Comparison of ENCODE assay signal across 23 cellular contexts in genomic region chr17:55318081-55318480, GRCh38. TPM values are rescaled to one million over a fixed set of nuclear protein-coding genes. Genes with fewer than 3 reads are reported as not detected.
"Had no signal": no experiment of that assay in that cellular context is flagged by ENCODE, and none has a peak within 500 bp of the region (broad histone marks: within the 10 kb centered on the region; RNA-seq: fewer than 3 reads in every experiment).

No MANE protein-coding gene starts in this region.

- H3K27me3 ChIP-seq: brain microvascular endothelial cell had no signal

- H3K27me3 Mint-ChIP-seq: activated CD4-positive, alpha-beta memory T cell treated with anti-CD3 and anti-CD28 coated beads, Interleukin-2, amount 10 ng/mL, durations not matched to agents 7 days and 5 days; activated naive CD8-positive, alpha-beta T cell had no signal

- DNase-seq: activated CD4-positive, alpha-beta memory T cell treated with anti-CD3 and anti-CD28 coated beads, Interleukin-2, amount 10 ng/mL, durations not matched to agents 7 days and 5 days; activated CD4-positive, alpha-beta T cell treated with anti-CD3 and anti-CD28 coated beads for 36 hours; activated CD4-positive, alpha-beta T cell treated with anti-CD3 and anti-CD28 coated beads, Interleukin-2, amount 50 U/mL, for 1 hour; activated effector memory CD4-positive, alpha-beta T cell treated with Interleukin-2 at 50 U/mL for 16 hours; activated naive CD4-positive, alpha-beta T cell treated with Interleukin-2 at 50 U/mL for 16 hours; activated T-cell treated with anti-CD3 and anti-CD28 coated beads for 4 hours; amygdala; brain microvascular endothelial cell; caudate nucleus; KG1; NCI-H1092; NCI-H1417; NCI-H1930; NCI-H2171; NCI-H226; NCI-H526; NCI-H774; SIG-M5; T-helper 1 cell; WERI-Rb-1 had no signal

- H3K36me3 Mint-ChIP-seq: activated naive CD8-positive, alpha-beta T cell; IgD-negative memory B cell had no signal

- H3K27ac ChIP-seq: brain microvascular endothelial cell, WERI-Rb-1 had no signal

- ATAC-seq: activated CD4-positive, alpha-beta T cell treated with anti-CD3 and anti-CD28 coated beads for 36 hours had no signal

- H3K4me3 Mint-ChIP-seq: activated CD4-positive, alpha-beta memory T cell treated with anti-CD3 and anti-CD28 coated beads, Interleukin-2, amount 10 ng/mL, durations not matched to agents 7 days and 5 days; activated CD4-positive, alpha-beta T cell treated with anti-CD3 and anti-CD28 coated beads for 36 hours; activated naive CD8-positive, alpha-beta T cell; IgD-negative memory B cell had no signal

- H3K36me3 ChIP-seq: brain microvascular endothelial cell, WERI-Rb-1 had no signal

- FAIRE-seq: astrocyte had no signal

- H3K27ac Mint-ChIP-seq: activated CD4-positive, alpha-beta memory T cell treated with anti-CD3 and anti-CD28 coated beads, Interleukin-2, amount 10 ng/mL, durations not matched to agents 7 days and 5 days; activated CD4-positive, alpha-beta T cell treated with anti-CD3 and anti-CD28 coated beads for 36 hours; activated naive CD8-positive, alpha-beta T cell had no signal

RNA-seq across cellular contexts. Expression of gene HLF, which starts 53.3 kb away (rescaled TPM):
- total RNA-seq: astrocyte had no signal
- polyA plus RNA-seq: IgD-negative memory B cell had no signal
